Comparison of ENCODE assay signal across 8 cellular contexts in genomic region chr11:65576867-65577755, GRCh38. TPM values are rescaled to one million over a fixed set of nuclear protein-coding genes. Genes with fewer than 3 reads are reported as not detected.
A peak's percentile ranks its signal among the peaks of the same experiment; 100 is the strongest.
DNase-seq lines count a peak whose midpoint lies in the region; ATAC-seq and TF ChIP-seq lines count a peak whose summit lies in the region.

No MANE protein-coding gene starts in this region.

- peak overlapping the region; percentile 78 to 96 for H3K4me3 ChIP-seq in gastroesophageal sphincter

- TF ChIP-seq EP300 in gastroesophageal sphincter (IDR thresholded peaks at IDR 0.05): no peak

- H3K9me3 ChIP-seq in KOPT-K1 (ENCODE audit: insufficient read depth, low read length, poor library complexity, severe bottlenecking) (no peaks in the 10 kb centered on the region), gastroesophageal sphincter (no peaks in the 10 kb centered on the region)

- H3K4me1 ChIP-seq in gastroesophageal sphincter: peaks cover 0 to 94% (median 38%) of the 10 kb centered on the region in 3 donors

- peak; percentile 61 for DNase-seq in COLO829 (ENCODE audit: low spot score)
- peak; percentile 61 for DNase-seq in activated CD8-positive, alpha-beta T cell treated with anti-CD3 and anti-CD28 coated beads for 36 hours
- peak; percentile 94 for DNase-seq in posterior vena cava (ENCODE audit: low spot score)
- DNase-seq in GOT3 (lab: John Stamatoyannopoulos, UW): no peak

- intact Hi-C loops in activated CD8-positive, alpha-beta T cell treated with anti-CD3 and anti-CD28 coated beads for 36 hours (cut with micrococcal nuclease): loop anchor here (5.0 kb wide), 1 partner anchor 35 kb away; no protein-coding TSS in a partner anchor
- intact Hi-C loops in posterior vena cava (cut with DNase I): loop anchor here in 1 of 2 donors (5.0 kb wide), 1 partner anchor 35 kb away; the partner anchor contains the start of gene MAP3K11

- H3K36me3 Mint-ChIP-seq in activated CD8-positive, alpha-beta T cell treated with anti-CD3 and anti-CD28 coated beads for 36 hours (ENCODE audit: low read depth): peaks cover 33% of the 10 kb centered on the region

- peak overlapping the region; percentile 90 for H3K4me3 Mint-ChIP-seq in activated CD8-positive, alpha-beta T cell treated with anti-CD3 and anti-CD28 coated beads for 36 hours

- WGBS in gastroesophageal sphincter (ENCODE audit: low coverage in 1 of 2), 2 donors: 60% methylated on average over 3 of the region's 18 CpGs; no CpG with 5 or more reads in 1 of the 2 donors

- peaks cover 32% of the 10 kb centered on the region for H3K36me3 ChIP-seq in KOPT-K1 (ENCODE audit: insufficient read depth, low read length)
- H3K36me3 ChIP-seq in gastroesophageal sphincter: peaks cover 0 to 41% of the 10 kb centered on the region in 2 donors

- TF ChIP-seq CTCF in activated CD8-positive, alpha-beta T cell treated with anti-CD3 and anti-CD28 coated beads for 36 hours (IDR thresholded peaks at IDR 0.05): no peak
- TF ChIP-seq CTCF in gastroesophageal sphincter (IDR thresholded peaks at IDR 0.05): peak in 1 of 4 experiments; percentile 4

- TF ChIP-seq POLR2A in gastroesophageal sphincter (IDR thresholded peaks at IDR 0.05): peak; percentile 29 to 53

- H3K27me3 ChIP-seq in gastroesophageal sphincter: no peaks in the 10 kb centered on the region

- no peak for ATAC-seq in activated CD8-positive, alpha-beta T cell treated with anti-CD3 and anti-CD28 coated beads for 36 hours
- ATAC-seq in gastroesophageal sphincter (peak; percentile 49), HG02571 (IDR thresholded peaks at IDR 0.05; ENCODE audit: unreplicated experiment) (no peak), HG03520 (IDR thresholded peaks at IDR 0.05; ENCODE audit: unreplicated experiment) (no peak)

- H3K27ac Mint-ChIP-seq in activated CD8-positive, alpha-beta T cell treated with anti-CD3 and anti-CD28 coated beads for 36 hours: peak overlapping the region; percentile 87

- no peaks in the 10 kb centered on the region for H3K9me3 Mint-ChIP-seq in activated CD8-positive, alpha-beta T cell treated with anti-CD3 and anti-CD28 coated beads for 36 hours

- H3K27ac ChIP-seq in KOPT-K1 (ENCODE audit: low read depth, low read length, poor library complexity, severe bottlenecking) (peak overlapping the region; percentile 77), gastroesophageal sphincter (peak overlapping the region; percentile 96 to 99 (median 98))

- CTCF ChIA-PET in activated CD8-positive, alpha-beta T cell treated with anti-CD3 and anti-CD28 coated beads for 36 hours (lab: Charles Lee): interaction anchor here (0.8 to 4.6 kb wide), 8 partner anchors 10 to 135 kb away, joined by 3 to 84 read pairs (median 5); partner anchors contain the start of genes KAT5 and KCNK7

- H3K27me3 Mint-ChIP-seq in activated CD8-positive, alpha-beta T cell treated with anti-CD3 and anti-CD28 coated beads for 36 hours: no peaks in the 10 kb centered on the region

- peaks cover 47% of the 10 kb centered on the region for H3K4me1 Mint-ChIP-seq in activated CD8-positive, alpha-beta T cell treated with anti-CD3 and anti-CD28 coated beads for 36 hours (ENCODE audit: low read depth)

- POLR2A ChIA-PET in activated CD8-positive, alpha-beta T cell treated with anti-CD3 and anti-CD28 coated beads for 36 hours (lab: Charles Lee): interaction anchor here (0.6 to 5.4 kb wide), 8 partner anchors 9 to 158 kb away, joined by 3 to 87 read pairs (median 4); partner anchors contain the start of gene KCNK7

RNA-seq across cellular contexts. Expression of gene EHBP1L1, which starts 1.3 kb away (rescaled TPM):
- total RNA-seq in activated CD8-positive, alpha-beta T cell treated with anti-CD3 and anti-CD28 coated beads for 36 hours: 10 to 100 TPM; 94.0 to 99.4 TPM
- total RNA-seq in gastroesophageal sphincter: 100 to 1,000 TPM; 172 to 329 (median 202) TPM
- 100 to 1,000 TPM; 190 to 223 TPM for total RNA-seq in posterior vena cava

RNA-seq across cellular contexts. Expression of gene FAM89B, which starts 4.8 kb away (rescaled TPM):
- 10 to 100 TPM; 12.7 to 16.0 TPM for total RNA-seq in activated CD8-positive, alpha-beta T cell treated with anti-CD3 and anti-CD28 coated beads for 36 hours
- total RNA-seq in gastroesophageal sphincter: 10 to 100 TPM; 36.6 to 68.3 (median 55.0) TPM
- 10 to 100 TPM; 43.3 to 53.0 TPM for total RNA-seq in posterior vena cava

RNA-seq across cellular contexts. Expression of gene ZNRD2, which starts 6.8 kb away (rescaled TPM):
- total RNA-seq in activated CD8-positive, alpha-beta T cell treated with anti-CD3 and anti-CD28 coated beads for 36 hours: 10 to 100 TPM; 54.3 to 54.7 TPM
- 10 to 100 TPM; 38.4 to 73.5 (median 43.5) TPM for total RNA-seq in gastroesophageal sphincter
- 10 to 100 TPM; 29.2 to 29.5 TPM for total RNA-seq in posterior vena cava

RNA-seq across cellular contexts. Expression of gene KCNK7, which starts 18.5 kb away (rescaled TPM):
- total RNA-seq in activated CD8-positive, alpha-beta T cell treated with anti-CD3 and anti-CD28 coated beads for 36 hours: under 1 TPM in 1 of 2 experiments, not detected in 1; 0.77 TPM
- total RNA-seq in gastroesophageal sphincter (1 to 10 TPM in 1 of 4 donors, under 1 TPM in 2, not detected in 1; 0.40 to 1.5 (median 0.93) TPM), posterior vena cava (under 1 TPM; 0.65 to 0.71 TPM)

RNA-seq across cellular contexts. Expression of gene LTBP3, which starts 19.0 kb away (rescaled TPM):
- total RNA-seq in activated CD8-positive, alpha-beta T cell treated with anti-CD3 and anti-CD28 coated beads for 36 hours: 10 to 100 TPM; 55.4 to 56.0 TPM
- total RNA-seq in gastroesophageal sphincter (100 to 1,000 TPM in 3 of 4 donors, 10 to 100 TPM in 1; 90.6 to 173 (median 139) TPM), posterior vena cava (100 to 1,000 TPM; 127 to 196 TPM)
